In genomic region chr1:36489258-36490051, GRCh38 we compare ENCODE assay signal across 6 cellular contexts. TPM values are rescaled to one million over a fixed set of nuclear protein-coding genes. Genes with fewer than 3 reads are reported as not detected.
"Had no signal": no experiment of that assay in that cellular context is flagged by ENCODE, and none has a peak within 500 bp of the region (broad histone marks: within the 10 kb centered on the region; RNA-seq: fewer than 3 reads in every experiment).

No MANE protein-coding gene starts in this region.

RNA-seq across cellular contexts. Expression of gene CSF3R, which starts 6.7 kb away (rescaled TPM):
- total RNA-seq: LHCN-M2, MCF 10A, OCI-LY7, PC-3, SJSA1 had no signal
- polyA plus RNA-seq: SK-N-SH had no signal
